Comparison of ENCODE assay signal across 19 cellular contexts in genomic region chr1:32676945-32677344, GRCh38. TPM values are rescaled to one million over a fixed set of nuclear protein-coding genes. Genes with fewer than 3 reads are reported as not detected.
"Had no signal": no experiment of that assay in that cellular context is flagged by ENCODE, and none has a peak within 500 bp of the region (broad histone marks: within the 10 kb centered on the region; RNA-seq: fewer than 3 reads in every experiment).

No MANE protein-coding gene starts in this region.

- H3K9me3 ChIP-seq: esophagus muscularis mucosa, gastrocnemius medialis, heart right ventricle, sigmoid colon, suprapubic skin, tibial artery had no signal

- H3K4me1 ChIP-seq: suprapubic skin had no signal

- H3K27ac Mint-ChIP-seq: dendritic cell treated with granulocyte-macrophage colony-stimulating factor and Interleukin-4, amounts not matched to agents 40 ng/mL and 50 ng/mL, for 4 days; natural killer cell had no signal

- H3K27ac ChIP-seq: epithelial cell of prostate, gastrocnemius medialis, heart right ventricle, sigmoid colon, skin epidermis, suprapubic skin, tibial artery had no signal

- H3K4me3 ChIP-seq: esophagus muscularis mucosa, gastrocnemius medialis, heart right ventricle, sigmoid colon, skin epidermis, suprapubic skin, tibial artery had no signal

- H3K4me1 Mint-ChIP-seq: central memory CD8-positive, alpha-beta T cell; natural killer cell; neural crest cell had no signal

- H3K9me3 Mint-ChIP-seq: central memory CD8-positive, alpha-beta T cell; dendritic cell treated with granulocyte-macrophage colony-stimulating factor and Interleukin-4, amounts not matched to agents 40 ng/mL and 50 ng/mL, for 4 days; effector memory CD8-positive, alpha-beta T cell; natural killer cell; neural crest cell had no signal

- H3K27me3 ChIP-seq: esophagus muscularis mucosa, gastrocnemius medialis, heart right ventricle, sigmoid colon, suprapubic skin, tibial artery had no signal

- ATAC-seq: effector memory CD8-positive, alpha-beta T cell; gastrocnemius medialis; heart right ventricle; left ventricle myocardium superior; natural killer cell had no signal

- H3K4me3 Mint-ChIP-seq: central memory CD8-positive, alpha-beta T cell; dendritic cell treated with granulocyte-macrophage colony-stimulating factor and Interleukin-4, amounts not matched to agents 40 ng/mL and 50 ng/mL, for 4 days; effector memory CD8-positive, alpha-beta T cell; natural killer cell; neural crest cell had no signal

- H3K27me3 Mint-ChIP-seq: central memory CD8-positive, alpha-beta T cell; dendritic cell treated with granulocyte-macrophage colony-stimulating factor and Interleukin-4, amounts not matched to agents 40 ng/mL and 50 ng/mL, for 4 days; effector memory CD8-positive, alpha-beta T cell had no signal

- DNase-seq: effector memory CD8-positive, alpha-beta T cell; gastrocnemius medialis; heart right ventricle; hypothalamus; islet precursor cell; left ventricle myocardium superior; natural killer cell; posterior cingulate gyrus; sigmoid colon; stimulated activated CD4-positive, alpha-beta T cell treated with anti-CD3 and anti-CD28 coated beads, Interleukin-2, amount 100 ng/mL, for 24 hours; stimulated activated naive CD4-positive, alpha-beta T cell treated with Interleukin-2 at 50 U/mL for 16 hours; tibial artery had no signal

RNA-seq across cellular contexts. Expression of gene SYNC, which starts 25.6 kb away (rescaled TPM):
- total RNA-seq: natural killer cell had no signal
